In genomic region chr1:150022357-150022756, GRCh38 we compare ENCODE assay signal across 18 cellular contexts. TPM values are rescaled to one million over a fixed set of nuclear protein-coding genes. Genes with fewer than 3 reads are reported as not detected.
DNase-seq lines count a peak whose midpoint lies in the region; ATAC-seq and TF ChIP-seq lines count a peak whose summit lies in the region.
"Had no signal": no experiment of that assay in that cellular context is flagged by ENCODE, and none has a peak within 500 bp of the region (broad histone marks: within the 10 kb centered on the region; RNA-seq: fewer than 3 reads in every experiment).

No MANE protein-coding gene starts in this region.

- H3K18ac ChIP-seq in mesendoderm (ENCODE audit: low read length): no peak overlapping the region
- no peak overlapping the region for H3K18ac ChIP-seq in neuronal stem cell (ENCODE audit: low read length)

- no peak overlapping the region for H3K56ac ChIP-seq in mesendoderm (ENCODE audit: low read length)

- no peak overlapping the region for H3K9ac ChIP-seq in mesendoderm (ENCODE audit: low read length)
- H3K9ac ChIP-seq in neuronal stem cell (ENCODE audit: low read depth, low read length, poor library complexity): no peak overlapping the region

- H4K8ac ChIP-seq in mesendoderm (ENCODE audit: low read depth, low read length): no peak overlapping the region
- no peak overlapping the region for H4K8ac ChIP-seq in neuronal stem cell (ENCODE audit: low read depth, low read length)

- H3K4me3 ChIP-seq in mesendoderm (ENCODE audit: low read length): no peak overlapping the region
- H3K4me3 ChIP-seq in adrenal gland: no peak overlapping the region
- no peak overlapping the region for H3K4me3 ChIP-seq in neuronal stem cell (ENCODE audit: low read length in 2 of 2)
- H3K4me3 ChIP-seq: skin epidermis, suprapubic skin had no signal

- no peak overlapping the region for H2AK5ac ChIP-seq in mesendoderm (ENCODE audit: low read length)
- no peak overlapping the region for H2AK5ac ChIP-seq in neuronal stem cell (ENCODE audit: low read depth, low read length)

- H3K9me3 ChIP-seq in adrenal gland (replicated peaks in 1 of 3): no peaks in the 10 kb centered on the region
- no peaks in the 10 kb centered on the region for H3K9me3 ChIP-seq in neuronal stem cell (replicated peaks in 1 of 2; ENCODE audit: control insufficient read depth in 2 of 2, insufficient read depth in 1 of 2, low read depth in 1 of 2, low read length in 2 of 2)
- H3K9me3 ChIP-seq: suprapubic skin had no signal

- H3K23ac ChIP-seq in mesendoderm (ENCODE audit: low read length): no peak overlapping the region
- H3K23ac ChIP-seq in neuronal stem cell (ENCODE audit: low read depth, low read length, poor library complexity): no peak overlapping the region

- intact Hi-C loops in adrenal gland (cut with DNase I): no loop called here

- H2AFZ ChIP-seq in neuronal stem cell (ENCODE audit: low read length): no peak overlapping the region

- no peaks in the 10 kb centered on the region for H3K4me1 ChIP-seq in mesendoderm (ENCODE audit: control insufficient read depth, low read depth, low read length)
- H3K4me1 ChIP-seq in adrenal gland (replicated peaks in 1 of 2): no peaks in the 10 kb centered on the region
- H3K4me1 ChIP-seq in neuronal stem cell (ENCODE audit: control insufficient read depth in 2 of 2, insufficient read depth in 1 of 2, low read depth in 1 of 2, low read length in 2 of 2): peaks cover 0 to 3% of the 10 kb centered on the region in 2 donors
- H3K4me1 ChIP-seq: suprapubic skin had no signal

- H3K27me3 ChIP-seq in mesendoderm (ENCODE audit: insufficient read depth, low read length, poor library complexity) (no peaks in the 10 kb centered on the region), adrenal gland (no peaks in the 10 kb centered on the region), neuronal stem cell (ENCODE audit: control insufficient read depth in 3 of 3, insufficient read depth in 3 of 3, low read depth in 1 of 3, low read length in 3 of 3) (no peaks in the 10 kb centered on the region)
- H3K27me3 ChIP-seq: suprapubic skin had no signal

- no peaks in the 10 kb centered on the region for H3K79me2 ChIP-seq in mesendoderm (ENCODE audit: control insufficient read depth, insufficient read depth, low read length)

- ATAC-seq in esophagus mucosa: peak; percentile 46
- ATAC-seq: activated CD8-positive, alpha-beta T cell treated with anti-CD3 and anti-CD28 coated beads for 36 hours; activated T-cell treated with anti-CD3 and anti-CD28 coated beads, Interleukin-2, amount 50 U/mL, for 72 hours; T-helper 17 cell had no signal

- DNase-seq in H4 (ENCODE audit: low spot score) (peak; percentile 6), NCI-H2107 treated with DMSO at 0.1 percent for 48 hours (lab: John Stamatoyannopoulos, UW; ENCODE audit: unreplicated experiment) (peak; percentile 42), mesendoderm (peak; percentile 85), adrenal gland (no peak), neuronal stem cell (ENCODE audit: low spot score) (no peak), AG08395 (ENCODE audit: low spot score) (no peak)
- DNase-seq: activated B cell treated with CpG ODN at 0.5 μM for 24 hours; activated CD8-positive, alpha-beta T cell treated with anti-CD3 and anti-CD28 coated beads for 36 hours; activated naive CD8-positive, alpha-beta T cell treated with anti-CD3 and anti-CD28 coated beads for 36 hours; activated T-cell treated with anti-CD3 and anti-CD28 coated beads, Interleukin-2, amount 50 U/mL, for 72 hours; head of caudate nucleus; KG1; NCI-H1092; SHP77 treated with DMSO at 0.1 percent for 48 hours; T-helper 17 cell had no signal

- no peak overlapping the region for H3K14ac ChIP-seq in neuronal stem cell (ENCODE audit: low read length)

- H3K27ac ChIP-seq in mesendoderm (ENCODE audit: low read depth, low read length): no peak overlapping the region
- no peak overlapping the region for H3K27ac ChIP-seq in adrenal gland
- no peak overlapping the region for H3K27ac ChIP-seq in neuronal stem cell (replicated peaks; ENCODE audit: low read length)
- H3K27ac ChIP-seq: skin epidermis, suprapubic skin had no signal

- H4K5ac ChIP-seq in mesendoderm (ENCODE audit: low read length): no peak overlapping the region

- no peaks in the 10 kb centered on the region for H3K79me1 ChIP-seq in mesendoderm (ENCODE audit: low read length)
- no peaks in the 10 kb centered on the region for H3K79me1 ChIP-seq in neuronal stem cell (ENCODE audit: low read depth, low read length)

- no peak overlapping the region for H2BK15ac ChIP-seq in mesendoderm (replicated peaks; ENCODE audit: low read depth)
- H2BK15ac ChIP-seq in neuronal stem cell (ENCODE audit: low read length): no peak overlapping the region

- H2BK5ac ChIP-seq in mesendoderm (ENCODE audit: low read length) (no peak overlapping the region), neuronal stem cell (ENCODE audit: low read length) (no peak overlapping the region)

- H3K4me2 ChIP-seq in mesendoderm (ENCODE audit: low read length) (no peak overlapping the region), neuronal stem cell (ENCODE audit: insufficient read depth, low read length, poor library complexity, severe bottlenecking) (no peak overlapping the region)

- no peak overlapping the region for H4K91ac ChIP-seq in neuronal stem cell (ENCODE audit: low read depth, low read length, poor library complexity)

- TF ChIP-seq CTCF in adrenal gland (IDR thresholded peaks at IDR 0.05): no peak

- H2BK120ac ChIP-seq in mesendoderm (ENCODE audit: low read depth, low read length): no peak overlapping the region
- H2BK120ac ChIP-seq in neuronal stem cell (ENCODE audit: low read depth, low read length): no peak overlapping the region

- no peak for TF ChIP-seq POLR2A in adrenal gland (IDR thresholded peaks at IDR 0.05)

- no peak overlapping the region for H2BK12ac ChIP-seq in neuronal stem cell (ENCODE audit: low read length)

- H3K36me3 ChIP-seq in mesendoderm (ENCODE audit: control insufficient read depth, insufficient read depth, low read length): no peaks in the 10 kb centered on the region
- H3K36me3 ChIP-seq in adrenal gland (replicated peaks in 1 of 2): no peaks in the 10 kb centered on the region
- no peaks in the 10 kb centered on the region for H3K36me3 ChIP-seq in neuronal stem cell (replicated peaks in 1 of 2; ENCODE audit: control insufficient read depth in 2 of 2, insufficient read depth in 2 of 2, low read length in 2 of 2)
- H3K36me3 ChIP-seq: suprapubic skin had no signal

- H3K4ac ChIP-seq in mesendoderm (ENCODE audit: low read depth, low read length) (no peak overlapping the region), neuronal stem cell (ENCODE audit: low read length) (no peak overlapping the region)

- WGBS in mesendoderm (ENCODE audit: extremely low coverage, insufficient coverage, low lambda C conversion rate): no CpG with 5 or more reads among the region's 6 CpGs
- WGBS in adrenal gland, 4 donors: 84 to 90% (median 87%) methylated on average over 6 of the region's 6 CpGs
- no CpG with 5 or more reads among the region's 6 CpGs for WGBS in neuronal stem cell (ENCODE audit: extremely low coverage in 2 of 2, insufficient read length in 2 of 2, insufficient replicate concordance in 1 of 2), 2 donors

RNA-seq across cellular contexts. Expression of gene OTUD7B, which starts 11.8 kb away (rescaled TPM):
- total RNA-seq in H4 (2014; rRNA removed; shearing (Covaris generic)): 4.2 and 5.4 TPM in 2 replicates
- 11.8 TPM for total RNA-seq in esophagus mucosa
- 5.4 TPM for polyA plus RNA-seq in mesendoderm (2013, experiment 1 of 2)
- polyA plus RNA-seq in mesendoderm (2013, experiment 2 of 2): 5.9 TPM
- total RNA-seq in adrenal gland: 10 to 100 TPM; 14.4 to 45.7 (median 24.8) TPM
- 10 to 100 TPM in 2 of 3 donors, 1 to 10 TPM in 1; 5.7 to 18.4 (median 10.2) TPM for polyA plus RNA-seq in adrenal gland
- 5.4 TPM for polyA plus RNA-seq in neuronal stem cell (2013, experiment 1 of 2)
- polyA plus RNA-seq in neuronal stem cell (2013, experiment 2 of 2): 6.0 TPM

RNA-seq across cellular contexts. Expression of gene VPS45, which starts 45.2 kb away (rescaled TPM):
- total RNA-seq in H4 (2014; rRNA removed; shearing (Covaris generic)): 30.0 and 35.1 TPM in 2 replicates
- total RNA-seq in esophagus mucosa: 22.4 TPM
- 23.7 TPM for polyA plus RNA-seq in mesendoderm (2013, experiment 1 of 2)
- 22.7 TPM for polyA plus RNA-seq in mesendoderm (2013, experiment 2 of 2)
- total RNA-seq in adrenal gland: 10 to 100 TPM; 36.5 to 77.6 (median 52.1) TPM
- 10 to 100 TPM; 49.2 to 67.4 (median 59.2) TPM for polyA plus RNA-seq in adrenal gland
- 25.2 TPM for polyA plus RNA-seq in neuronal stem cell (2013, experiment 1 of 2)
- polyA plus RNA-seq in neuronal stem cell (2013, experiment 2 of 2): 24.5 TPM

Comparison
In these comparisons a context has a peak if more than half of its experiments do, and no peak if none do; other contexts are left out.
1. DNase-seq: peak in H4 (single experiment), NCI-H2107 treated with DMSO at 0.1 percent for 48 hours (single experiment) and mesendoderm (single experiment); none in adrenal gland (0 of 7), neuronal stem cell (single experiment) and AG08395 (single experiment).